13 cellular contexts compared by ENCODE assay signal in the genomic region with DNA sequence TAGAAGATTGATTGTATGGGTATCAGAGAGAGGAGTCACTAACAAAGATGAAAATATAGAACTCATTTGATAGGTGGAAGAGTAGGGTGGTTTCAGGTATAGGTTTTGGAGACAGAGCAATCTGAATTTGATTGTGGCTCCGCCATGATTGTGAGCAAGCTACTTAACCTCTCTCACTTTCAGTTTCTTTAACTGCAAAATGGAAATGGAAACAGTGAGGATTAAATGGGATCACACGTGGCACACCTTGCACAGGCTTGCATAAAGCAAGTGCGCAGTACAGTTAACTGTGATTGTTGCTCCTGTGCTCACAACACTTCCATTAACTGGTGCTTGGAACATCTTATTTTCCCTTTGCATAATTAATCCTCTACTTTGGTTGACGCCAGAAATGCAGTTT. TPM values are rescaled to one million over a fixed set of nuclear protein-coding genes. Genes with fewer than 3 reads are reported as not detected.
A peak's percentile ranks its signal among the peaks of the same experiment; 100 is the strongest.
DNase-seq lines count a peak whose midpoint lies in the region; ATAC-seq and TF ChIP-seq lines count a peak whose summit lies in the region.
"Had no signal": no experiment of that assay in that cellular context is flagged by ENCODE, and none has a peak within 500 bp of the region (broad histone marks: within the 10 kb centered on the region; RNA-seq: fewer than 3 reads in every experiment).

No MANE protein-coding gene starts in this region.

- peak overlapping the region; percentile 64 for H3K27ac Mint-ChIP-seq in activated naive CD4-positive, alpha-beta T cell treated with anti-CD3 and anti-CD28 coated beads, Interleukin-2, amount 10 ng/mL, durations not matched to agents 7 days and 5 days
- peak overlapping the region in 2 of 7 donors; percentile 19 to 53 for H3K27ac Mint-ChIP-seq in CD4-positive, alpha-beta memory T cell
- H3K27ac Mint-ChIP-seq in immature natural killer cell, result peak overlapping the region in 4 of 6 donors; percentile 45 to 78 (median 58)

- ATAC-seq in HG02642 (IDR thresholded peaks at IDR 0.05; ENCODE audit: poor library complexity, unreplicated experiment), result no peak
- ATAC-seq: GM12878, HCT116 had no signal

- POLR2A ChIA-PET in CD4-positive, alpha-beta memory T cell (lab: Charles Lee; ENCODE audit: partially characterized antibody), result interaction anchor here (1.0 kb wide), 1 partner anchor 291 kb away, joined by 3 read pairs; a partner anchor contains a TSS

- intact Hi-C loops in CD4-positive, alpha-beta memory T cell (cut with micrococcal nuclease), result no loop called here

- H3K9me3 Mint-ChIP-seq in activated naive CD4-positive, alpha-beta T cell treated with anti-CD3 and anti-CD28 coated beads, Interleukin-2, amount 10 ng/mL, durations not matched to agents 7 days and 5 days, result peaks cover 12% of the 10 kb centered on the region
- peaks cover 4 to 17% (median 7%) of the 10 kb centered on the region in 8 donors for H3K9me3 Mint-ChIP-seq in CD4-positive, alpha-beta memory T cell
- peaks cover 0 to 5% (median 0%) of the 10 kb centered on the region in 6 donors for H3K9me3 Mint-ChIP-seq in immature natural killer cell

- peak overlapping the region; percentile 71 for H3K9ac ChIP-seq in MM.1S (ENCODE audit: low read length)
- H3K9ac ChIP-seq: GM23248 had no signal

- H3K27me3 ChIP-seq in CD4-positive, alpha-beta memory T cell (ENCODE audit: insufficient read depth, low read length), result no peaks in the 10 kb centered on the region
- no peaks in the 10 kb centered on the region for H3K27me3 ChIP-seq in MM.1S (replicated peaks; ENCODE audit: insufficient read depth, low read length)

- H4K20me1 ChIP-seq in MM.1S (ENCODE audit: insufficient read depth, low read length), result no peaks in the 10 kb centered on the region

- H3K36me3 ChIP-seq in CD4-positive, alpha-beta memory T cell (ENCODE audit: insufficient read depth, low read length), result no peaks in the 10 kb centered on the region
- no peaks in the 10 kb centered on the region for H3K36me3 ChIP-seq in MM.1S (replicated peaks; ENCODE audit: insufficient read depth, low read length)

- DNase-seq in activated naive CD4-positive, alpha-beta T cell treated with anti-CD3 and anti-CD28 coated beads, Interleukin-2, amount 10 ng/mL, durations not matched to agents 7 days and 5 days, result no peak
- no peak for DNase-seq in activated naive CD4-positive, alpha-beta T cell treated with Interleukin-2 at 50 U/mL for 16 hours
- no peak for DNase-seq in CD4-positive, alpha-beta memory T cell
- DNase-seq in MM.1S (peak; percentile 88), immature natural killer cell (no peak), activated gamma-delta T cell (lab: John Stamatoyannopoulos, UW) (no peak)
- DNase-seq: Calu3, DMS 273 treated with DMSO at 0.1 percent for 48 hours, GM23248 had no signal

- no peaks in the 10 kb centered on the region for H3K79me2 ChIP-seq in MM.1S (ENCODE audit: low read length)

- no peaks in the 10 kb centered on the region for H3K9me2 ChIP-seq in MM.1S (replicated peaks; ENCODE audit: insufficient read depth, low read length)

- H3F3A ChIP-seq in MM.1S (ENCODE audit: insufficient read depth, low read length), result peaks cover 11% of the 10 kb centered on the region; the same call in 1 of the 2 replicates

- H3K4me1 ChIP-seq in CD4-positive, alpha-beta memory T cell (ENCODE audit: insufficient read depth, low read length), result peaks cover 19% of the 10 kb centered on the region
- peaks cover 20% of the 10 kb centered on the region for H3K4me1 ChIP-seq in MM.1S (ENCODE audit: low read length)

- H2AFZ ChIP-seq in MM.1S (ENCODE audit: low read length), result peak overlapping the region; percentile 79
- H2AFZ ChIP-seq: GM23248 had no signal

- H3K9me3 ChIP-seq in CD4-positive, alpha-beta memory T cell (ENCODE audit: control insufficient read depth in 1 of 2, low read length in 2 of 2), result no peaks in the 10 kb centered on the region
- H3K9me3 ChIP-seq in MM.1S (replicated peaks; ENCODE audit: insufficient read depth, low read length), result no peaks in the 10 kb centered on the region

- no peak for TF ChIP-seq CTCF in MM.1S (IDR thresholded peaks at IDR 0.05; ENCODE audit: low read length)

- H3K4me3 Mint-ChIP-seq in activated naive CD4-positive, alpha-beta T cell treated with anti-CD3 and anti-CD28 coated beads, Interleukin-2, amount 10 ng/mL, durations not matched to agents 7 days and 5 days, result no peak overlapping the region
- H3K4me3 Mint-ChIP-seq in CD4-positive, alpha-beta memory T cell, result peak overlapping the region in 6 of 8 donors; percentile 5 to 81 (median 44)
- peak overlapping the region in 2 of 5 donors; percentile 22 to 80 for H3K4me3 Mint-ChIP-seq in immature natural killer cell
- H3K4me3 Mint-ChIP-seq: CD14-positive monocyte had no signal

- peaks cover 12% of the 10 kb centered on the region for H3K36me3 Mint-ChIP-seq in activated naive CD4-positive, alpha-beta T cell treated with anti-CD3 and anti-CD28 coated beads, Interleukin-2, amount 10 ng/mL, durations not matched to agents 7 days and 5 days
- peaks cover 3 to 21% of the 10 kb centered on the region in 2 donors for H3K36me3 Mint-ChIP-seq in CD4-positive, alpha-beta memory T cell
- peaks cover 20 to 27% (median 24%) of the 10 kb centered on the region in 3 donors for H3K36me3 Mint-ChIP-seq in immature natural killer cell

- no peak overlapping the region for H3K27ac ChIP-seq in CD4-positive, alpha-beta memory T cell (ENCODE audit: low read depth, low read length)
- peak overlapping the region; percentile 90 for H3K27ac ChIP-seq in MM.1S (ENCODE audit: low read length)
- H3K27ac ChIP-seq: GM23248 had no signal

- H3K4me2 ChIP-seq in MM.1S (ENCODE audit: low read depth, low read length), result peak overlapping the region; percentile 89

- H3K27me3 Mint-ChIP-seq in activated naive CD4-positive, alpha-beta T cell treated with anti-CD3 and anti-CD28 coated beads, Interleukin-2, amount 10 ng/mL, durations not matched to agents 7 days and 5 days, result peaks cover 2% of the 10 kb centered on the region
- H3K27me3 Mint-ChIP-seq in CD4-positive, alpha-beta memory T cell, result no peaks in the 10 kb centered on the region
- H3K27me3 Mint-ChIP-seq in immature natural killer cell (ENCODE audit: low read depth in 3 of 3), result peaks cover 0 to 8% (median 3%) of the 10 kb centered on the region in 3 donors

- H3K4me3 ChIP-seq in CD4-positive, alpha-beta memory T cell (ENCODE audit: low read length in 2 of 2), result no peak overlapping the region
- H3K4me3 ChIP-seq in MM.1S (ENCODE audit: low read length), result peak overlapping the region; percentile 63
- H3K4me3 ChIP-seq: GM12878, GM23248 had no signal

- peaks cover 24% of the 10 kb centered on the region for H3K4me1 Mint-ChIP-seq in activated naive CD4-positive, alpha-beta T cell treated with anti-CD3 and anti-CD28 coated beads, Interleukin-2, amount 10 ng/mL, durations not matched to agents 7 days and 5 days
- H3K4me1 Mint-ChIP-seq in CD4-positive, alpha-beta memory T cell, result peaks cover 16 to 41% (median 25%) of the 10 kb centered on the region in 4 donors
- peaks cover 48 to 61% of the 10 kb centered on the region in 2 donors for H3K4me1 Mint-ChIP-seq in immature natural killer cell

- CTCF ChIA-PET in activated naive CD4-positive, alpha-beta T cell treated with anti-CD3 and anti-CD28 coated beads, Interleukin-2, amount 10 ng/mL, durations not matched to agents 7 days and 5 days (lab: Charles Lee), result interaction anchor here (1.3 kb wide), 1 partner anchor 56 kb away, joined by 3 read pairs; no protein-coding TSS in a partner anchor
- CTCF ChIA-PET in CD4-positive, alpha-beta memory T cell (lab: Charles Lee; ENCODE audit: partially characterized antibody), result interaction anchor here (1.2 to 2.1 kb wide), 3 partner anchors 16 to 165 kb away, joined by 3 to 6 read pairs (median 4); no protein-coding TSS in a partner anchor

RNA-seq across cellular contexts. Expression of a gene that starts 54.9 kb away (rescaled TPM):
- total RNA-seq in CD4-positive, alpha-beta memory T cell, result 10 to 100 TPM; 60.4 to 62.2 TPM
- 10 to 100 TPM in 1 of 2 donors, 1 to 10 TPM in 1; 8.7 to 24.8 TPM for polyA plus RNA-seq in CD4-positive, alpha-beta memory T cell
- 10 to 100 TPM in 2 of 3 donors, 1 to 10 TPM in 1; 3.8 to 21.1 (median 11.9) TPM for polyA plus RNA-seq in immature natural killer cell
